In the genomic region with DNA sequence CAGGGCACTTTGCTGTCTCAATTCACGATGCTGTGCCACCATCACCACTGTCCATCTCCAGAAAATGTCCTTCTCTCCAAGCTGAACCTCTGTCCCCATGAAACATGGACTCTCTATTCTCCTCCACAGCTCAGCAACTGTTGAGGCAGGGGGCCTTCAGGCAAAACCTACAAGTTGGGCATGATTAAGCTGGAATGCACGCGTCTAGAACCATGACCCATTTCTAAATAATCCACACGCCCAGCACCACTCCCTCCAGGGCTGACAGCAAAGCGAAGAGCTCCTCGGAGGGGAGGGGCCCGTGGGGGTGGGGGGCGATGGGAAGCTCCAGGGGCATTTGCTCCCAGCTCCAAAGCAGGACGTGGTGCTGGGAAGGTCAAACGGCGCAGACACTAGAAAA, we compare ENCODE assay signal across 29 cellular contexts. TPM values are rescaled to one million over a fixed set of nuclear protein-coding genes. Genes with fewer than 3 reads are reported as not detected.
DNase-seq lines count a peak whose midpoint lies in the region; ATAC-seq and TF ChIP-seq lines count a peak whose summit lies in the region.
"Had no signal": no experiment of that assay in that cellular context is flagged by ENCODE, and none has a peak within 500 bp of the region (broad histone marks: within the 10 kb centered on the region; RNA-seq: fewer than 3 reads in every experiment).

No MANE protein-coding gene starts in this region.

- no peaks in the 10 kb centered on the region for H3K9me3 ChIP-seq in RWPE2 (ENCODE audit: severe bottlenecking)
- H3K9me3 ChIP-seq: esophagus muscularis mucosa, prostate gland, thyroid gland had no signal

- H3K27me3 Mint-ChIP-seq in activated CD8-positive, alpha-beta T cell treated with anti-CD3 and anti-CD28 coated beads, Interleukin-2, amount 10 ng/mL, durations not matched to agents 7 days and 5 days (ENCODE audit: low read depth), result peaks cover 38% of the 10 kb centered on the region

- POLR2A ChIA-PET in activated CD8-positive, alpha-beta T cell treated with anti-CD3 and anti-CD28 coated beads, Interleukin-2, amount 10 ng/mL, durations not matched to agents 7 days and 5 days (lab: Charles Lee), result interaction anchor here (1.6 to 2.1 kb wide), 2 partner anchors 12 to 52 kb away, joined by 5 read pairs; no protein-coding TSS in a partner anchor

- peak; percentile 92 for DNase-seq in ELR (ENCODE audit: low read depth)
- DNase-seq in RWPE2 (ENCODE audit: low spot score), result no peak
- DNase-seq in renal cortical epithelial cell (ENCODE audit: low read depth), result peak; percentile 59
- no peak for DNase-seq in activated CD8-positive, alpha-beta T cell treated with anti-CD3 and anti-CD28 coated beads, Interleukin-2, amount 10 ng/mL, durations not matched to agents 7 days and 5 days
- no peak for DNase-seq in NCI-H2196 treated with DMSO at 0.1 percent for 48 hours (lab: John Stamatoyannopoulos, UW; ENCODE audit: unreplicated experiment)
- DNase-seq: activated CD4-positive, alpha-beta T cell treated with anti-CD3 and anti-CD28 coated beads, Interleukin-2, amount 10 ng/mL, durations not matched to agents 24 days and 14 days; activated CD8-positive, alpha-beta memory T cell treated with anti-CD3 and anti-CD28 coated beads, Interleukin-2, amount 50 U/mL, for 48 hours; activated effector memory CD4-positive, alpha-beta T cell treated with anti-CD3 and anti-CD28 coated beads, Interleukin-2, amount 50 U/mL, for 16 hours; activated naive CD8-positive, alpha-beta T cell treated with anti-CD3 and anti-CD28 coated beads, Interleukin-2, amount 50 U/mL, for 24 hours; AML-193; CD8-positive, alpha-beta memory T cell; DMS79 treated with DMSO at 0.1 percent for 48 hours; left colon; NCI-H1417; NCI-H526; Right ventricle myocardium superior; stimulated activated CD4-positive, alpha-beta T cell treated with anti-CD3 and anti-CD28 coated beads, Interleukin-4, amount 100 ng/mL, for 1 hour; stimulated activated naive CD8-positive, alpha-beta T cell treated with anti-CD3 and anti-CD28 coated beads, Interleukin-15, Interleukin-2, amounts not matched to agents 100 U/mL and 50 U/mL, for 24 hours; thyroid gland had no signal

- ATAC-seq in RWPE2 (ENCODE audit: low read depth), result peak; percentile 48
- peak; percentile 43 for ATAC-seq in esophagus mucosa
- no peak for ATAC-seq in activated CD8-positive, alpha-beta T cell treated with anti-CD3 and anti-CD28 coated beads, Interleukin-2, amount 10 ng/mL, durations not matched to agents 7 days and 5 days
- no peak for ATAC-seq in HG03025 (IDR thresholded peaks at IDR 0.05; ENCODE audit: low FRiP score, unreplicated experiment)
- no peak for ATAC-seq in GM19328 (IDR thresholded peaks at IDR 0.05; ENCODE audit: unreplicated experiment)
- ATAC-seq: activated naive CD8-positive, alpha-beta T cell treated with anti-CD3 and anti-CD28 coated beads, Interleukin-2, amount 50 U/mL, for 24 hours; HepG2; left colon; natural killer cell treated with Interleukin-12 subunit alpha and Interleukin-12 subunit beta and Interleukin-15 and Interleukin-18, amount 100 ng/mL, for 72 hours; stimulated activated naive CD8-positive, alpha-beta T cell treated with anti-CD3 and anti-CD28 coated beads, Interleukin-15, Interleukin-2, amounts not matched to agents 100 U/mL and 50 U/mL, for 24 hours had no signal

- H3K27ac ChIP-seq in RWPE2 (ENCODE audit: poor library complexity, severe bottlenecking), result peak overlapping the region; percentile 87
- H3K27ac ChIP-seq: esophagus muscularis mucosa, prostate gland, thyroid gland had no signal

- CTCF ChIA-PET in activated CD8-positive, alpha-beta T cell treated with anti-CD3 and anti-CD28 coated beads, Interleukin-2, amount 10 ng/mL, durations not matched to agents 7 days and 5 days (lab: Charles Lee), result interaction anchor here (1.2 kb wide), 1 partner anchor 9 kb away, joined by 5 read pairs; no protein-coding TSS in a partner anchor

- H3K4me3 ChIP-seq in RWPE2 (ENCODE audit: severe bottlenecking), result no peak overlapping the region
- H3K4me3 ChIP-seq: dorsolateral prefrontal cortex, esophagus muscularis mucosa, prostate gland, skin epidermis, thyroid gland had no signal

- peaks cover 55% of the 10 kb centered on the region for H3K4me1 ChIP-seq in RWPE2 (ENCODE audit: insufficient read depth, poor library complexity, severe bottlenecking)

- H3K4me1 Mint-ChIP-seq in activated CD8-positive, alpha-beta T cell treated with anti-CD3 and anti-CD28 coated beads, Interleukin-2, amount 10 ng/mL, durations not matched to agents 7 days and 5 days (ENCODE audit: low read depth), result peaks cover 9% of the 10 kb centered on the region

- H3K27me3 ChIP-seq in RWPE2 (ENCODE audit: insufficient read depth, poor library complexity, severe bottlenecking), result no peaks in the 10 kb centered on the region
- H3K27me3 ChIP-seq: thyroid gland had no signal

- H3K4me3 Mint-ChIP-seq in activated CD8-positive, alpha-beta T cell treated with anti-CD3 and anti-CD28 coated beads, Interleukin-2, amount 10 ng/mL, durations not matched to agents 7 days and 5 days, result no peak overlapping the region
- H3K4me3 Mint-ChIP-seq: activated CD4-positive, alpha-beta T cell treated with anti-CD3 and anti-CD28 coated beads, Interleukin-2, amount 10 ng/mL, durations not matched to agents 24 days and 14 days; activated naive CD8-positive, alpha-beta T cell treated with anti-CD3 and anti-CD28 coated beads, Interleukin-2, amount 50 U/mL, for 24 hours; CD8-positive, alpha-beta memory T cell; natural killer cell treated with Interleukin-12 subunit alpha and Interleukin-12 subunit beta and Interleukin-15 and Interleukin-18, amount 100 ng/mL, for 72 hours had no signal

- no peaks in the 10 kb centered on the region for H3K36me3 ChIP-seq in RWPE2 (ENCODE audit: low read depth)
- H3K36me3 ChIP-seq: esophagus muscularis mucosa, prostate gland, thyroid gland had no signal

- no peak for TF ChIP-seq CTCF in RWPE2 (IDR thresholded peaks at IDR 0.05; ENCODE audit: poor library complexity, severe bottlenecking)

- no peak overlapping the region for H3K27ac Mint-ChIP-seq in activated CD8-positive, alpha-beta T cell treated with anti-CD3 and anti-CD28 coated beads, Interleukin-2, amount 10 ng/mL, durations not matched to agents 7 days and 5 days
- H3K27ac Mint-ChIP-seq: activated CD4-positive, alpha-beta T cell treated with anti-CD3 and anti-CD28 coated beads, Interleukin-2, amount 10 ng/mL, durations not matched to agents 24 days and 14 days; activated naive CD8-positive, alpha-beta T cell treated with anti-CD3 and anti-CD28 coated beads, Interleukin-2, amount 50 U/mL, for 24 hours; natural killer cell treated with Interleukin-12 subunit alpha and Interleukin-12 subunit beta and Interleukin-15 and Interleukin-18, amount 100 ng/mL, for 72 hours had no signal

- H3K36me3 Mint-ChIP-seq in activated CD8-positive, alpha-beta T cell treated with anti-CD3 and anti-CD28 coated beads, Interleukin-2, amount 10 ng/mL, durations not matched to agents 7 days and 5 days (ENCODE audit: low read depth), result no peaks in the 10 kb centered on the region
- H3K36me3 Mint-ChIP-seq: natural killer cell treated with Interleukin-12 subunit alpha and Interleukin-12 subunit beta and Interleukin-15 and Interleukin-18, amount 100 ng/mL, for 72 hours had no signal

- H3K9me3 Mint-ChIP-seq in activated CD8-positive, alpha-beta T cell treated with anti-CD3 and anti-CD28 coated beads, Interleukin-2, amount 10 ng/mL, durations not matched to agents 7 days and 5 days (ENCODE audit: insufficient read depth), result no peaks in the 10 kb centered on the region
- H3K9me3 Mint-ChIP-seq: activated CD4-positive, alpha-beta T cell treated with anti-CD3 and anti-CD28 coated beads, Interleukin-2, amount 10 ng/mL, durations not matched to agents 24 days and 14 days; activated naive CD8-positive, alpha-beta T cell treated with anti-CD3 and anti-CD28 coated beads, Interleukin-2, amount 50 U/mL, for 24 hours; CD8-positive, alpha-beta memory T cell; natural killer cell treated with Interleukin-12 subunit alpha and Interleukin-12 subunit beta and Interleukin-15 and Interleukin-18, amount 100 ng/mL, for 72 hours had no signal

RNA-seq across cellular contexts. Expression of a gene that starts 3.3 kb away (rescaled TPM):
- total RNA-seq in esophagus mucosa (1.3 TPM), renal cortical epithelial cell (not detected in 2 replicates)
- not detected for total RNA-seq in activated CD8-positive, alpha-beta T cell treated with anti-CD3 and anti-CD28 coated beads, Interleukin-2, amount 10 ng/mL, durations not matched to agents 7 days and 5 days
- total RNA-seq: activated CD4-positive, alpha-beta T cell treated with anti-CD3 and anti-CD28 coated beads, Interleukin-2, amount 10 ng/mL, durations not matched to agents 24 days and 14 days; CD8-positive, alpha-beta memory T cell; glomerular endothelial cell; HepG2; natural killer cell treated with Interleukin-12 subunit alpha and Interleukin-12 subunit beta and Interleukin-15 and Interleukin-18, amount 100 ng/mL, for 72 hours; thyroid gland had no signal

RNA-seq across cellular contexts. Expression of a gene that starts 7.0 kb away (rescaled TPM):
- total RNA-seq in esophagus mucosa (10.1 TPM), renal cortical epithelial cell (14.6 and 20.3 TPM in 2 replicates)
- total RNA-seq in activated CD8-positive, alpha-beta T cell treated with anti-CD3 and anti-CD28 coated beads, Interleukin-2, amount 10 ng/mL, durations not matched to agents 7 days and 5 days, result 10 to 100 TPM; 55.9 to 66.8 TPM

RNA-seq across cellular contexts. Expression of a gene that starts 22.8 kb away (rescaled TPM):
- total RNA-seq in esophagus mucosa (12.0 TPM), renal cortical epithelial cell (17.6 and 19.8 TPM in 2 replicates)
- total RNA-seq in activated CD8-positive, alpha-beta T cell treated with anti-CD3 and anti-CD28 coated beads, Interleukin-2, amount 10 ng/mL, durations not matched to agents 7 days and 5 days, result 10 to 100 TPM; 85.8 to 86.5 TPM

RNA-seq across cellular contexts. Expression of a gene that starts 53.2 kb away (rescaled TPM):
- 12.7 TPM for total RNA-seq in esophagus mucosa
- total RNA-seq in renal cortical epithelial cell, result 21.0 and 27.1 TPM in 2 replicates
- 10 to 100 TPM; 35.6 to 40.6 TPM for total RNA-seq in activated CD8-positive, alpha-beta T cell treated with anti-CD3 and anti-CD28 coated beads, Interleukin-2, amount 10 ng/mL, durations not matched to agents 7 days and 5 days

RNA-seq across cellular contexts. Expression of a gene that starts 57.3 kb away (rescaled TPM):
- total RNA-seq in esophagus mucosa, result 21.0 TPM
- total RNA-seq in renal cortical epithelial cell, result 0.05 and 0.17 TPM in 2 replicates
- total RNA-seq in activated CD8-positive, alpha-beta T cell treated with anti-CD3 and anti-CD28 coated beads, Interleukin-2, amount 10 ng/mL, durations not matched to agents 7 days and 5 days, result 10 to 100 TPM in 1 of 2 experiments, 1 to 10 TPM in 1; 9.8 to 11.8 TPM

Comparison
In these comparisons a context has a peak if more than half of its experiments do, and no peak if none do; other contexts are left out.
1. DNase-seq: peak in ELR (single experiment) and renal cortical epithelial cell (single experiment); none in RWPE2 (single experiment), activated CD8-positive, alpha-beta T cell treated with anti-CD3 and anti-CD28 coated beads, Interleukin-2, amount 10 ng/mL, durations not matched to agents 7 days and 5 days (single experiment) and NCI-H2196 treated with DMSO at 0.1 percent for 48 hours (single experiment).
2. ATAC-seq: peak in RWPE2 (single experiment) and esophagus mucosa (single experiment); none in activated CD8-positive, alpha-beta T cell treated with anti-CD3 and anti-CD28 coated beads, Interleukin-2, amount 10 ng/mL, durations not matched to agents 7 days and 5 days (single experiment), HG03025 (single experiment) and GM19328 (single experiment).